10 cellular contexts compared by ENCODE assay signal in genomic region chr3:172323894-172324590, GRCh38.
DNase-seq lines count a peak whose midpoint lies in the region; FAIRE-seq and TF ChIP-seq lines count a peak whose summit lies in the region.
"Had no signal": no experiment of that assay in that cellular context is flagged by ENCODE, and none has a peak within 500 bp of the region (broad histone marks: within the 10 kb centered on the region; RNA-seq: fewer than 3 reads in every experiment).

No MANE protein-coding gene starts in this region.

- H3K9me3 Mint-ChIP-seq in activated CD4-positive, alpha-beta memory T cell treated with anti-CD3 and anti-CD28 coated beads for 36 hours, result no peaks in the 10 kb centered on the region
- no peaks in the 10 kb centered on the region for H3K9me3 Mint-ChIP-seq in activated CD4-positive, alpha-beta memory T cell treated with anti-CD3 and anti-CD28 coated beads, Interleukin-2, amount 10 ng/mL, durations not matched to agents 7 days and 5 days
- H3K9me3 Mint-ChIP-seq in stimulated activated naive CD8-positive, alpha-beta T cell treated with anti-CD3 and anti-CD28 coated beads, Interleukin-15, Interleukin-2, amounts not matched to agents 100 ng/mL and 50 ng/mL, for 24 hours, result no peaks in the 10 kb centered on the region

- H3K27ac Mint-ChIP-seq in activated CD4-positive, alpha-beta memory T cell treated with anti-CD3 and anti-CD28 coated beads for 36 hours, result peak overlapping the region; percentile 80
- H3K27ac Mint-ChIP-seq in activated CD4-positive, alpha-beta memory T cell treated with anti-CD3 and anti-CD28 coated beads, Interleukin-2, amount 10 ng/mL, durations not matched to agents 7 days and 5 days, result no peak overlapping the region
- peak overlapping the region; percentile 63 for H3K27ac Mint-ChIP-seq in stimulated activated naive CD8-positive, alpha-beta T cell treated with anti-CD3 and anti-CD28 coated beads, Interleukin-15, Interleukin-2, amounts not matched to agents 100 ng/mL and 50 ng/mL, for 24 hours

- H3K4me3 Mint-ChIP-seq in activated CD4-positive, alpha-beta memory T cell treated with anti-CD3 and anti-CD28 coated beads for 36 hours, result no peak overlapping the region
- no peak overlapping the region for H3K4me3 Mint-ChIP-seq in activated CD4-positive, alpha-beta memory T cell treated with anti-CD3 and anti-CD28 coated beads, Interleukin-2, amount 10 ng/mL, durations not matched to agents 7 days and 5 days
- no peak overlapping the region for H3K4me3 Mint-ChIP-seq in stimulated activated naive CD8-positive, alpha-beta T cell treated with anti-CD3 and anti-CD28 coated beads, Interleukin-15, Interleukin-2, amounts not matched to agents 100 ng/mL and 50 ng/mL, for 24 hours

- H3K4me2 ChIP-seq in keratinocyte (ENCODE audit: control insufficient read depth, extremely low read depth, insufficient read depth, low read depth, low read length), result no peak overlapping the region

- dilution Hi-C loops in keratinocyte (cut with MboI; ENCODE audit: extremely low pct_ligation_motif_present, low sequenced_read_pairs), result no loop called here

- FAIRE-seq in keratinocyte (lab: Jason Lieb, UNC), result no peak

- peaks cover 10% of the 10 kb centered on the region for H3K36me3 Mint-ChIP-seq in activated CD4-positive, alpha-beta memory T cell treated with anti-CD3 and anti-CD28 coated beads for 36 hours
- peaks cover 10% of the 10 kb centered on the region for H3K36me3 Mint-ChIP-seq in activated CD4-positive, alpha-beta memory T cell treated with anti-CD3 and anti-CD28 coated beads, Interleukin-2, amount 10 ng/mL, durations not matched to agents 7 days and 5 days (ENCODE audit: low read depth)
- H3K36me3 Mint-ChIP-seq in stimulated activated naive CD8-positive, alpha-beta T cell treated with anti-CD3 and anti-CD28 coated beads, Interleukin-15, Interleukin-2, amounts not matched to agents 100 ng/mL and 50 ng/mL, for 24 hours (ENCODE audit: low read depth), result peaks cover 13% of the 10 kb centered on the region

- CTCF ChIA-PET in activated CD4-positive, alpha-beta memory T cell treated with anti-CD3 and anti-CD28 coated beads for 36 hours (lab: Charles Lee), result interaction anchor here (4.8 kb wide), 1 partner anchor 8 kb away, joined by 27 read pairs; no protein-coding TSS in a partner anchor
- CTCF ChIA-PET in activated CD4-positive, alpha-beta memory T cell treated with anti-CD3 and anti-CD28 coated beads, Interleukin-2, amount 10 ng/mL, durations not matched to agents 7 days and 5 days (lab: Charles Lee), result interaction anchor here (0.6 to 1.3 kb wide), 4 partner anchors 8 to 349 kb away, joined by 3 to 6 read pairs (median 4); no protein-coding TSS in a partner anchor

- DNase-seq in activated CD4-positive, alpha-beta memory T cell treated with anti-CD3 and anti-CD28 coated beads for 36 hours, result peak; percentile 71
- no peak for DNase-seq in activated CD4-positive, alpha-beta memory T cell treated with anti-CD3 and anti-CD28 coated beads, Interleukin-2, amount 10 ng/mL, durations not matched to agents 7 days and 5 days
- DNase-seq in astrocyte of the cerebellum (ENCODE audit: low read depth), result peak; percentile 45
- DNase-seq in keratinocyte (ENCODE audit: low read depth, low spot score), result no peak
- no peak for DNase-seq in hepatic stellate cell (ENCODE audit: low spot score)
- no peak for DNase-seq in GDM1 (lab: John Stamatoyannopoulos, UW)
- no peak for DNase-seq in DMS79 treated with DMSO at 0.1 percent for 48 hours (lab: John Stamatoyannopoulos, UW)
- DNase-seq: dorsolateral prefrontal cortex had no signal

- H3K9me1 ChIP-seq in keratinocyte (ENCODE audit: control insufficient read depth, extremely low read depth, insufficient read depth, low read length), result no peaks in the 10 kb centered on the region

- H3K4me3 ChIP-seq in astrocyte of the cerebellum (ENCODE audit: low read depth, low read length) (no peak overlapping the region), keratinocyte (ENCODE audit: control insufficient read depth in 2 of 3, extremely low read depth in 1 of 3, insufficient read depth in 2 of 3, low read depth in 1 of 3, low read length in 3 of 3) (no peak overlapping the region)
- H3K4me3 ChIP-seq: dorsolateral prefrontal cortex, HAP-1 had no signal

- in situ Hi-C loops in astrocyte of the cerebellum (cut with HindIII; ENCODE audit: low sequenced_read_pairs), result no loop called here

- H3K9ac ChIP-seq in keratinocyte (ENCODE audit: control insufficient read depth, extremely low read depth, insufficient read depth, low read length), result no peak overlapping the region

- TF ChIP-seq CTCF in astrocyte of the cerebellum (IDR thresholded peaks at IDR 0.05; ENCODE audit: low read depth, low read length, missing control alignments) (no peak), keratinocyte (optimal IDR thresholded peaks at IDR 0.05 in 1 of 3, IDR thresholded peaks at IDR 0.05 in 1 of 3, conservative IDR thresholded peaks at IDR 0.05 in 1 of 3; ENCODE audit: extremely low read depth in 1 of 3, insufficient read depth in 2 of 3, low read length in 3 of 3) (no peak)

- no peaks in the 10 kb centered on the region for H3K9me3 ChIP-seq in keratinocyte (ENCODE audit: control insufficient read depth, low read depth, low read length)
- H3K9me3 ChIP-seq: HAP-1 had no signal

- intact Hi-C loops in activated CD4-positive, alpha-beta memory T cell treated with anti-CD3 and anti-CD28 coated beads for 36 hours (cut with micrococcal nuclease), result loop anchor here (5.0 to 10.0 kb wide), 3 partner anchors 189 to 237 kb away; no protein-coding TSS in a partner anchor

- no peaks in the 10 kb centered on the region for H4K20me1 ChIP-seq in keratinocyte (ENCODE audit: control insufficient read depth, extremely low read depth, insufficient read depth, low read length)

- no peak overlapping the region for H2AFZ ChIP-seq in keratinocyte (ENCODE audit: control insufficient read depth, low read length)

- H3K4me1 Mint-ChIP-seq in activated CD4-positive, alpha-beta memory T cell treated with anti-CD3 and anti-CD28 coated beads for 36 hours (ENCODE audit: low read depth), result peaks cover 12% of the 10 kb centered on the region
- peaks cover 9% of the 10 kb centered on the region for H3K4me1 Mint-ChIP-seq in activated CD4-positive, alpha-beta memory T cell treated with anti-CD3 and anti-CD28 coated beads, Interleukin-2, amount 10 ng/mL, durations not matched to agents 7 days and 5 days
- H3K4me1 Mint-ChIP-seq in stimulated activated naive CD8-positive, alpha-beta T cell treated with anti-CD3 and anti-CD28 coated beads, Interleukin-15, Interleukin-2, amounts not matched to agents 100 ng/mL and 50 ng/mL, for 24 hours (ENCODE audit: low read depth), result peaks cover 12% of the 10 kb centered on the region

- no peaks in the 10 kb centered on the region for H3K79me2 ChIP-seq in keratinocyte (ENCODE audit: control insufficient read depth, insufficient read depth, low read length)

- POLR2A ChIA-PET in activated CD4-positive, alpha-beta memory T cell treated with anti-CD3 and anti-CD28 coated beads for 36 hours (lab: Charles Lee), result no interaction called here
- POLR2A ChIA-PET in activated CD4-positive, alpha-beta memory T cell treated with anti-CD3 and anti-CD28 coated beads, Interleukin-2, amount 10 ng/mL, durations not matched to agents 7 days and 5 days (lab: Charles Lee), result no interaction called here

- no peaks in the 10 kb centered on the region for H3K27me3 Mint-ChIP-seq in activated CD4-positive, alpha-beta memory T cell treated with anti-CD3 and anti-CD28 coated beads for 36 hours
- no peaks in the 10 kb centered on the region for H3K27me3 Mint-ChIP-seq in activated CD4-positive, alpha-beta memory T cell treated with anti-CD3 and anti-CD28 coated beads, Interleukin-2, amount 10 ng/mL, durations not matched to agents 7 days and 5 days
- H3K27me3 Mint-ChIP-seq in stimulated activated naive CD8-positive, alpha-beta T cell treated with anti-CD3 and anti-CD28 coated beads, Interleukin-15, Interleukin-2, amounts not matched to agents 100 ng/mL and 50 ng/mL, for 24 hours, result no peaks in the 10 kb centered on the region

- H3K27me3 ChIP-seq in keratinocyte (ENCODE audit: control insufficient read depth, extremely low read depth, insufficient read depth, low read length), result no peaks in the 10 kb centered on the region
- H3K27me3 ChIP-seq: dorsolateral prefrontal cortex had no signal

- H3K27ac ChIP-seq in keratinocyte (ENCODE audit: control insufficient read depth, insufficient read depth, low read length), result peak overlapping the region; percentile 44
- H3K27ac ChIP-seq: dorsolateral prefrontal cortex had no signal

- peaks cover 12% of the 10 kb centered on the region for H3K4me1 ChIP-seq in keratinocyte (ENCODE audit: control insufficient read depth, extremely low read depth, insufficient read depth, low read length)
- H3K4me1 ChIP-seq: HAP-1 had no signal

- peaks cover 17 to 18% of the 10 kb centered on the region in 2 experiments for H3K36me3 ChIP-seq in keratinocyte (ENCODE audit: control insufficient read depth in 2 of 2, extremely low read depth in 1 of 2, insufficient read depth in 2 of 2, low read length in 2 of 2)
- H3K36me3 ChIP-seq: HAP-1 had no signal

Comparison
In these comparisons a context has a peak if more than half of its experiments do, and no peak if none do; other contexts are left out.
1. DNase-seq: peak in activated CD4-positive, alpha-beta memory T cell treated with anti-CD3 and anti-CD28 coated beads for 36 hours (single experiment) and astrocyte of the cerebellum (single experiment); none in activated CD4-positive, alpha-beta memory T cell treated with anti-CD3 and anti-CD28 coated beads, Interleukin-2, amount 10 ng/mL, durations not matched to agents 7 days and 5 days (single experiment), keratinocyte (single experiment), hepatic stellate cell (single experiment), GDM1 (single experiment) and DMS79 treated with DMSO at 0.1 percent for 48 hours (single experiment).